14 cellular contexts compared by ENCODE assay signal in the genomic region with DNA sequence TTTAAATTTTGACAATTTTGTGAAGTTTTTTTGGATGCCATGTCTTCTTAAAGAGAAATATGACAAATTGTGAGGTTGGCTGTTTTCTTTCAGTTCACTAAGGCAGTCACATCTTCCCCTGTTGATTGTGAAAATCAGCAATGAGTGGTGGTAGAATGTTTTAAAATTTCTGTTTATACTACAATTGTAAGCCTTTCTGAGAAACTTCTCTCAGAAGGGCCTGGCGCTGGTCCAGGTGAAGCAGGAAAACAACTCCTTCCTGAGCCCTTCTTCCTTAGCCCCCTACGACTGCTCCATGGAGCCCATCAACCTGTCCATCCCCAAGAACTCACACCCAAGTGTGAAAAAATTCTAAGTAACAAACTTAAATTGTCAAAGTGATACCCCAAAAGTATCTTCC.
A peak's percentile ranks its signal among the peaks of the same experiment; 100 is the strongest.
DNase-seq lines count a peak whose midpoint lies in the region; ATAC-seq and TF ChIP-seq lines count a peak whose summit lies in the region.
"Had no signal": no experiment of that assay in that cellular context is flagged by ENCODE, and none has a peak within 500 bp of the region (broad histone marks: within the 10 kb centered on the region; RNA-seq: fewer than 3 reads in every experiment).

No MANE protein-coding gene starts in this region.

- no peaks in the 10 kb centered on the region for H3K27me3 ChIP-seq in AG04450 (ENCODE audit: control insufficient read depth, insufficient read depth, low read length)
- H3K27me3 ChIP-seq in CD4-positive, alpha-beta T cell (ENCODE audit: control insufficient read depth, insufficient read depth, low read length): no peaks in the 10 kb centered on the region
- H3K27me3 ChIP-seq: BLaER1 had no signal

- no peak for TF ChIP-seq POLR2A in erythroblast (IDR thresholded peaks at IDR 0.05; ENCODE audit: low read length)

- H3K27ac ChIP-seq in AG04450 (ENCODE audit: low read depth, low read length): peak overlapping the region; percentile 21
- H3K27ac ChIP-seq in CD4-positive, alpha-beta T cell (ENCODE audit: low read depth, low read length): no peak overlapping the region

- peaks cover 3% of the 10 kb centered on the region; the same call in 1 of the 2 replicates for H3K9me3 ChIP-seq in AG04450 (ENCODE audit: control insufficient read depth, insufficient read depth, low read length)
- H3K9me3 ChIP-seq in CD4-positive, alpha-beta T cell (ENCODE audit: control insufficient read depth, low read length): no peaks in the 10 kb centered on the region
- H3K9me3 ChIP-seq: BLaER1 had no signal

- peaks cover 8% of the 10 kb centered on the region for H3K4me1 Mint-ChIP-seq in CD4-positive, alpha-beta T cell (ENCODE audit: low read depth)
- peaks cover 14% of the 10 kb centered on the region for H3K4me1 Mint-ChIP-seq in activated naive CD8-positive, alpha-beta T cell treated with anti-CD3 and anti-CD28 coated beads for 36 hours
- H3K4me1 Mint-ChIP-seq: H9 had no signal

- no peak overlapping the region for H3K4me3 ChIP-seq in AG04450 (ENCODE audit: low read depth, low read length)
- H3K4me3 ChIP-seq: BLaER1 had no signal

- peaks cover 69% of the 10 kb centered on the region for H3K36me3 Mint-ChIP-seq in CD4-positive, alpha-beta T cell (ENCODE audit: low read depth)
- peaks cover 21% of the 10 kb centered on the region for H3K36me3 Mint-ChIP-seq in activated naive CD8-positive, alpha-beta T cell treated with anti-CD3 and anti-CD28 coated beads for 36 hours

- no peaks in the 10 kb centered on the region for H3K9me3 Mint-ChIP-seq in CD4-positive, alpha-beta T cell
- no peaks in the 10 kb centered on the region for H3K9me3 Mint-ChIP-seq in activated naive CD8-positive, alpha-beta T cell treated with anti-CD3 and anti-CD28 coated beads for 36 hours
- H3K9me3 Mint-ChIP-seq: H9 had no signal

- no peak for ATAC-seq in CD4-positive, alpha-beta T cell (ENCODE audit: poor library complexity)
- ATAC-seq in omental fat pad (ENCODE audit: low FRiP score): no peak
- ATAC-seq in GM19328 (IDR thresholded peaks at IDR 0.05; ENCODE audit: unreplicated experiment): no peak

- DNase-seq in AG04450 (ENCODE audit: low read depth, low spot score) (no peak), iris pigment epithelial cell (ENCODE audit: low read depth) (peak; percentile 51), omental fat pad (ENCODE audit: low spot score) (no peak), erythroblast (lab: John Stamatoyannopoulos, UW) (no peak)
- DNase-seq in CD4-positive, alpha-beta T cell: no peak
- DNase-seq in activated naive CD8-positive, alpha-beta T cell treated with anti-CD3 and anti-CD28 coated beads for 36 hours: no peak
- DNase-seq: DMS153, H9, NCI-H1417 treated with DMSO at 0.1 percent for 48 hours, NCI-H2029, NCI-H510A treated with DMSO at 0.1 percent for 48 hours, SIG-M5 had no signal

- POLR2A ChIA-PET in AG04450 (lab: Yijun Ruan, JAX): no interaction called here
- POLR2A ChIA-PET in CD4-positive, alpha-beta T cell (lab: Charles Lee): no interaction called here

- no peak overlapping the region for H3K4me3 Mint-ChIP-seq in CD4-positive, alpha-beta T cell
- no peak overlapping the region for H3K4me3 Mint-ChIP-seq in activated naive CD8-positive, alpha-beta T cell treated with anti-CD3 and anti-CD28 coated beads for 36 hours
- H3K4me3 Mint-ChIP-seq: H9 had no signal

- H3K27me3 Mint-ChIP-seq in CD4-positive, alpha-beta T cell: no peaks in the 10 kb centered on the region
- no peaks in the 10 kb centered on the region for H3K27me3 Mint-ChIP-seq in activated naive CD8-positive, alpha-beta T cell treated with anti-CD3 and anti-CD28 coated beads for 36 hours

- TF ChIP-seq CTCF in AG04450 (IDR thresholded peaks at IDR 0.05; ENCODE audit: low read depth, low read length): no peak
- no peak for TF ChIP-seq CTCF in CD4-positive, alpha-beta T cell (IDR thresholded peaks at IDR 0.05)
- no peak for TF ChIP-seq CTCF in omental fat pad (IDR thresholded peaks at IDR 0.05)

- CTCF ChIA-PET in AG04450 (lab: Charles Lee): interaction anchor here (0.6 to 4.2 kb wide), 3 partner anchors 11 to 507 kb away, joined by 3 to 37 read pairs (median 6); no protein-coding TSS in a partner anchor
- CTCF ChIA-PET in CD4-positive, alpha-beta T cell (lab: Charles Lee): no interaction called here

- H3K27ac Mint-ChIP-seq in CD4-positive, alpha-beta T cell: peak overlapping the region; percentile 64
- H3K27ac Mint-ChIP-seq in activated naive CD8-positive, alpha-beta T cell treated with anti-CD3 and anti-CD28 coated beads for 36 hours: peak overlapping the region; percentile 25
- H3K27ac Mint-ChIP-seq: H9 had no signal

- intact Hi-C loops in CD4-positive, alpha-beta T cell (cut with DNase I, micrococcal nuclease): no loop called here
